19 cellular contexts compared by ENCODE assay signal in the genomic region with DNA sequence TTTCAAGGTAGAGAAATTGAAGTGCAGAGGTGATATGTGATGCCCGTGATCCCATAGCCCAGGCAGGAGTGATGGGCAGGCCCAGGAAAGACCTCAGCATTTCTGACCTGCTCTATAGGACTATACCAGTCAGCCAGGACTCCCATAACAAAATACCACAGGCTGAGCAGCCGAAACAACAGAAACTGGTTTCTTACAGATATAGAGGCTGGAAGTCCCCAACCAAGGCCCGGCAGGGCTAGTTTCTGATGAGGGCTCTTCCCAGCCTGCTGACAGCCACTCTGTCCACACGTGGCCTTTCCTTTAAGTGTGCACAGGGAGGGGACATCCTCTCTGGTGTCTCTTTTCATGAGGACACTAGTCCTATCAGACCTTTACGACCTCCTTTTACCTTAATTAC.
DNase-seq lines count a peak whose midpoint lies in the region; ATAC-seq, FAIRE-seq and TF ChIP-seq lines count a peak whose summit lies in the region.
"Had no signal": no experiment of that assay in that cellular context is flagged by ENCODE, and none has a peak within 500 bp of the region (broad histone marks: within the 10 kb centered on the region; RNA-seq: fewer than 3 reads in every experiment).

No MANE protein-coding gene starts in this region.

- peak overlapping the region; percentile 13; the same call in 1 of the 2 replicates for H2AFZ ChIP-seq in MM.1S (ENCODE audit: low read length)
- H2AFZ ChIP-seq in H1 (ENCODE audit: low read length): no peak overlapping the region

- no peak overlapping the region for H2BK5ac ChIP-seq in H1 (ENCODE audit: low read depth, low read length)

- no peak overlapping the region for H4K91ac ChIP-seq in H1 (replicated peaks; ENCODE audit: insufficient read length, low read length)

- ATAC-seq in CD4-positive, CD25-positive, alpha-beta regulatory T cell (ENCODE audit: low read depth in 2 of 2): no peak
- no peak for ATAC-seq in stimulated activated naive CD8-positive, alpha-beta T cell treated with anti-CD3 and anti-CD28 coated beads, Interleukin-15, amount 100 ng/mL, for 72 hours

- peaks cover 0 to 9% (median 2%) of the 10 kb centered on the region in 7 donors for H3K9me3 Mint-ChIP-seq in CD4-positive, CD25-positive, alpha-beta regulatory T cell
- H3K9me3 Mint-ChIP-seq in stimulated activated naive CD8-positive, alpha-beta T cell treated with anti-CD3 and anti-CD28 coated beads, Interleukin-15, amount 100 ng/mL, for 72 hours: no peaks in the 10 kb centered on the region

- H3K23me2 ChIP-seq in H1 (ENCODE audit: low read depth, low read length): no peaks in the 10 kb centered on the region

- H2BK15ac ChIP-seq in H1 (ENCODE audit: low read length): 0 out of 2 replicates have a peak overlapping the region, but pooled peaks have one; percentile 6

- FAIRE-seq in H1 (lab: Jason Lieb, UNC): no peak
- FAIRE-seq: A204.1, GM12891, HTR-8/SVneo, K562 had no signal

- no peaks in the 10 kb centered on the region for H3K36me3 ChIP-seq in CD4-positive, CD25-positive, alpha-beta regulatory T cell (ENCODE audit: control insufficient read depth, insufficient read depth, low read length)
- H3K36me3 ChIP-seq in MM.1S (replicated peaks; ENCODE audit: insufficient read depth, low read length) (no peaks in the 10 kb centered on the region), H1 (ENCODE audit: control insufficient read depth in 2 of 4, insufficient read depth in 4 of 4, low read length in 3 of 4) (no peaks in the 10 kb centered on the region), right atrium auricular region (no peaks in the 10 kb centered on the region)
- H3K36me3 ChIP-seq: HAP-1 had no signal

- no peaks in the 10 kb centered on the region for H3K79me2 ChIP-seq in MM.1S (ENCODE audit: low read length)
- no peaks in the 10 kb centered on the region for H3K79me2 ChIP-seq in H1 (ENCODE audit: control insufficient read depth in 1 of 2, insufficient read depth in 2 of 2, low read length in 2 of 2)

- POLR2A ChIA-PET in H1 (lab: Charles Lee; ENCODE audit: partially characterized antibody): no interaction called here

- no peak overlapping the region for H3K18ac ChIP-seq in H1 (ENCODE audit: extremely low read depth, low read length)

- H2BK12ac ChIP-seq in H1 (ENCODE audit: low read depth, low read length): no peak overlapping the region

- no peak overlapping the region for H2AK5ac ChIP-seq in H1 (ENCODE audit: low read depth, low read length)

- H4K20me1 ChIP-seq in MM.1S (ENCODE audit: insufficient read depth, low read length) (no peaks in the 10 kb centered on the region), H1 (replicated peaks in 1 of 2; ENCODE audit: control insufficient read depth in 1 of 2, insufficient read depth in 2 of 2, low read length in 2 of 2) (no peaks in the 10 kb centered on the region)

- no peak overlapping the region for H4K5ac ChIP-seq in H1 (ENCODE audit: insufficient read length, low read depth, low read length)

- no peaks in the 10 kb centered on the region for H3K79me1 ChIP-seq in H1 (ENCODE audit: low read depth, low read length)

- H2BK20ac ChIP-seq in H1 (ENCODE audit: low read length): no peak overlapping the region

- peak overlapping the region; percentile 64 for H3K4me3 ChIP-seq in CD4-positive, CD25-positive, alpha-beta regulatory T cell (ENCODE audit: low read depth, low read length)
- H3K4me3 ChIP-seq in MM.1S (ENCODE audit: low read length) (peak overlapping the region; percentile 21; the same call in 1 of the 2 replicates), H1 (ENCODE audit: extremely low read depth in 1 of 4, insufficient read depth in 2 of 4, low read depth in 3 of 4, low read length in 4 of 4) (no peak overlapping the region), right atrium auricular region (no peak overlapping the region)
- H3K4me3 ChIP-seq: HAP-1, K562 had no signal

- no peak overlapping the region for H3K27ac ChIP-seq in CD4-positive, CD25-positive, alpha-beta regulatory T cell (ENCODE audit: insufficient read depth, low read length, poor library complexity, severe bottlenecking)
- H3K27ac ChIP-seq in MM.1S (ENCODE audit: low read length) (peak overlapping the region; percentile 99), H1 (ENCODE audit: low read depth, low read length) (no peak overlapping the region), right atrium auricular region (no peak overlapping the region)

- peaks cover 22% of the 10 kb centered on the region for H3F3A ChIP-seq in MM.1S (ENCODE audit: insufficient read depth, low read length)

- no peaks in the 10 kb centered on the region for H3K27me3 ChIP-seq in CD4-positive, CD25-positive, alpha-beta regulatory T cell (ENCODE audit: control insufficient read depth, insufficient read depth, low read length)
- H3K27me3 ChIP-seq in MM.1S (replicated peaks; ENCODE audit: insufficient read depth, low read length) (no peaks in the 10 kb centered on the region), H1 (replicated peaks in 1 of 4; ENCODE audit: control insufficient read depth in 3 of 4, extremely low read depth in 1 of 4, insufficient read depth in 3 of 4, low read length in 3 of 4) (no peaks in the 10 kb centered on the region), right atrium auricular region (no peaks in the 10 kb centered on the region)

- no peak overlapping the region for H3K27ac Mint-ChIP-seq in CD4-positive, CD25-positive, alpha-beta regulatory T cell
- H3K27ac Mint-ChIP-seq in stimulated activated naive CD8-positive, alpha-beta T cell treated with anti-CD3 and anti-CD28 coated beads, Interleukin-15, amount 100 ng/mL, for 72 hours: no peak overlapping the region

- DNase-seq in CD4-positive, CD25-positive, alpha-beta regulatory T cell: no peak
- DNase-seq in MM.1S: peak; percentile 86
- no peak for DNase-seq in H1 (ENCODE audit: low read depth in 1 of 2, low spot score in 2 of 2)
- DNase-seq in right atrium auricular region (ENCODE audit: low spot score): no peak
- no peak for DNase-seq in stimulated activated naive CD8-positive, alpha-beta T cell treated with anti-CD3 and anti-CD28 coated beads, Interleukin-15, amount 100 ng/mL, for 72 hours
- no peak for DNase-seq in retina
- DNase-seq: ACHN; CD8-positive, alpha-beta memory T cell; COR-L47; DMS 273 treated with DMSO at 0.1 percent for 48 hours; DMS53; DND-41; EL; IMR-90 had no signal

- no peaks in the 10 kb centered on the region for H3K9me3 ChIP-seq in CD4-positive, CD25-positive, alpha-beta regulatory T cell (ENCODE audit: control insufficient read depth in 2 of 2, low read length in 2 of 2)
- H3K9me3 ChIP-seq in MM.1S (replicated peaks; ENCODE audit: insufficient read depth, low read length) (no peaks in the 10 kb centered on the region), H1 (ENCODE audit: insufficient read depth in 2 of 2, low read depth in 1 of 2, low read length in 1 of 2) (no peaks in the 10 kb centered on the region), right atrium auricular region (no peaks in the 10 kb centered on the region)
- H3K9me3 ChIP-seq: HAP-1 had no signal

- peak overlapping the region; percentile 61 for H3K9ac ChIP-seq in MM.1S (ENCODE audit: low read length)
- no peak overlapping the region for H3K9ac ChIP-seq in H1 (replicated peaks in 1 of 4; ENCODE audit: extremely low read depth in 1 of 4, low read depth in 3 of 4, low read length in 3 of 4)

- peaks cover 10% of the 10 kb centered on the region for H3K4me1 ChIP-seq in CD4-positive, CD25-positive, alpha-beta regulatory T cell (ENCODE audit: control insufficient read depth, insufficient read depth, low read length, poor library complexity, severe bottlenecking)
- peaks cover 29% of the 10 kb centered on the region for H3K4me1 ChIP-seq in MM.1S (ENCODE audit: low read length)
- H3K4me1 ChIP-seq in H1 (replicated peaks in 1 of 4; ENCODE audit: control insufficient read depth in 3 of 4, insufficient read depth in 4 of 4, low read length in 3 of 4): peaks cover 0 to 7% (median 5%) of the 10 kb centered on the region in 4 experiments; a peak in 5 of 7 replicates
- peaks cover 0 to 14% of the 10 kb centered on the region in 2 donors for H3K4me1 ChIP-seq in right atrium auricular region
- H3K4me1 ChIP-seq: HAP-1 had no signal

- WGBS in H1 (ENCODE audit: extremely low coverage in 1 of 2, insufficient coverage in 1 of 2, insufficient read length in 1 of 2, insufficient replicate concordance in 2 of 2, low coverage in 1 of 2, low lambda C conversion rate in 2 of 2, missing lambda C conversion rate in 1 of 2), 2 experiments: 92% methylated on average over 5 of the region's 5 CpGs; no CpG with 5 or more reads in 1 of the 2 experiments

- H3K4ac ChIP-seq in H1 (replicated peaks; ENCODE audit: insufficient read length, low read depth, low read length): no peak overlapping the region

- no peak overlapping the region for H4K8ac ChIP-seq in H1 (ENCODE audit: extremely low read depth, insufficient read depth, low read length)

- CTCF ChIA-PET in H1 (lab: Charles Lee; ENCODE audit: partially characterized antibody): no interaction called here

- TF ChIP-seq EP300 in H1 (IDR thresholded peaks at IDR 0.05; ENCODE audit: borderline replicate concordance in 1 of 2, low read depth in 2 of 2, low read length in 2 of 2): no peak

- H3K14ac ChIP-seq in H1 (ENCODE audit: insufficient read length): no peak overlapping the region

- peak overlapping the region in 1 of 4 donors; percentile 19 for H3K4me3 Mint-ChIP-seq in CD4-positive, CD25-positive, alpha-beta regulatory T cell
- H3K4me3 Mint-ChIP-seq in stimulated activated naive CD8-positive, alpha-beta T cell treated with anti-CD3 and anti-CD28 coated beads, Interleukin-15, amount 100 ng/mL, for 72 hours: no peak overlapping the region

- H3K9me2 ChIP-seq in MM.1S (replicated peaks; ENCODE audit: insufficient read depth, low read length): no peaks in the 10 kb centered on the region

- TF ChIP-seq POLR2A in H1 (IDR thresholded peaks at IDR 0.05; ENCODE audit: control extremely low read depth in 1 of 2, low read depth in 2 of 2, low read length in 2 of 2): no peak

- peaks cover 7 to 15% (median 9%) of the 10 kb centered on the region in 4 donors for H3K4me1 Mint-ChIP-seq in CD4-positive, CD25-positive, alpha-beta regulatory T cell
- H3K4me1 Mint-ChIP-seq in stimulated activated naive CD8-positive, alpha-beta T cell treated with anti-CD3 and anti-CD28 coated beads, Interleukin-15, amount 100 ng/mL, for 72 hours: peaks cover 18% of the 10 kb centered on the region

- TF ChIP-seq RAD21 in H1 (IDR thresholded peaks at IDR 0.05 in 1 of 2, conservative IDR thresholded peaks at IDR 0.05 in 1 of 2; ENCODE audit: low read depth in 2 of 2, low read length in 2 of 2): no peak

- no peaks in the 10 kb centered on the region for H3K36me3 Mint-ChIP-seq in CD4-positive, CD25-positive, alpha-beta regulatory T cell
- H3K36me3 Mint-ChIP-seq: CD8-positive, alpha-beta memory T cell had no signal

- H3K4me2 ChIP-seq in MM.1S (ENCODE audit: low read depth, low read length) (peak overlapping the region; percentile 86; the same call in 1 of the 2 replicates), H1 (ENCODE audit: insufficient read depth in 1 of 2, low read depth in 2 of 2, low read length in 2 of 2) (no peak overlapping the region)

- no peak overlapping the region for H2BK120ac ChIP-seq in H1 (replicated peaks; ENCODE audit: low read depth, low read length)

- H3K56ac ChIP-seq in H1 (replicated peaks; ENCODE audit: insufficient read length, low read depth, low read length): no peak overlapping the region

- no peaks in the 10 kb centered on the region for H3K27me3 Mint-ChIP-seq in CD4-positive, CD25-positive, alpha-beta regulatory T cell
- H3K27me3 Mint-ChIP-seq in stimulated activated naive CD8-positive, alpha-beta T cell treated with anti-CD3 and anti-CD28 coated beads, Interleukin-15, amount 100 ng/mL, for 72 hours: peaks cover 32% of the 10 kb centered on the region

- no peak for TF ChIP-seq CTCF in MM.1S (IDR thresholded peaks at IDR 0.05; ENCODE audit: low read length)
- TF ChIP-seq CTCF in H1 (IDR thresholded peaks at IDR 0.05; ENCODE audit: control extremely low read depth in 1 of 3, insufficient read depth in 1 of 3, low read depth in 1 of 3, low read length in 3 of 3): no peak
- TF ChIP-seq CTCF in right atrium auricular region (IDR thresholded peaks at IDR 0.05): no peak

- H3K23ac ChIP-seq in H1 (ENCODE audit: insufficient read length): no peak overlapping the region

Comparison
In these comparisons a context has a peak if more than half of its experiments do, and no peak if none do; other contexts are left out.
1. H3K4me3 ChIP-seq: peak in CD4-positive, CD25-positive, alpha-beta regulatory T cell (single experiment) and MM.1S (single experiment); none in H1 (0 of 4) and right atrium auricular region (0 of 2).